Comparison of ENCODE assay signal across 1 cellular context in the genomic region with DNA sequence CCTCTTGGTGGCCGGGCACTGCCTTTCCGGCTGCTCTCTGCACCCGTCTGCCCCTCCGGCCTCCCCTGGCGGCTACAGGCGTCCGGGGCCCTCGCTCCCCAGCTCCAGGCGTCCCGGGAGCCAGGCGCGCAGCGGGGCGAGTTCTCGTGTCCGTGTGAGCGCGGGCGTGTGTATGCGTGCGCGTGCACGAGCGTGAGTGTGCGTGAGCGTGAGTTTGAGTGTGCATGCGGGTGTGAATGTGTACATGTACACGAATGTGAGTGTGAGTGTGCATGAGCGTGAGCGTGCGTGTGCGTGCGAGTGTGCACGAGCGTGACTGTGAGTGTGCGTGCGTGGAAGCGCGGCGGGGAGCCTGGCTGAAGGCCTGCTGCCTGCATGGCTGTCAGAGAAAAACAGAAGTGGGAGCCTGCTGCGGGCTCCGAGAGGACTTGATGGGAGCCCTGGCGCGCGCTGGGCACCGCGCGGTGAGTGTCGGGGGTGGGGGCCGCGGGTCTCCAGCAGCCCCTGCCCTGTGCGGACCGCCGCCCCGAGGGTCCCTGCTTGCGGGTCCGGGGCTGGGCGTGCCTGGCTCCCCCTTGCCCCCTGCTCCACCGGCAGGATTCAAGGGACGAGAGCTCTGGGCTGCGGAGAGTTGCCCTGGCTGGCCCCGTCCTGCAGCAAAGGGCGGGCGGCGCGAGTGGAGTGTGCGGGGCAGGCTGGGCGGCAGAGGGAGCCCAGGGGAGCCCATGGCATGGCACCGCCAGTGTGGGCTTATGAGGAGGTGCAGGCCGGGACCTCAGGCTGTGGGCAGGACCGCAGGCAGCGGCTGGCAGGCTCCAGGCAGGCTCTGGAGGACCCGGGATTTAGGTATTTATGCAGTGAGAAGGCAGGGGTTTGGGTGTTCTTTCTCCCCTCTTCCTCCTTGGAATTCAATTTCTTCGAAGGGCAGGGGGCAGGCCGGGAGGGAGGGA.
A peak's percentile ranks its signal among the peaks of the same experiment; 100 is the strongest.
TF ChIP-seq lines count a peak whose summit lies in the region.

No MANE protein-coding gene starts in this region.

TF ChIP-seq in K562, 482 proteins besides CTCF, POLR2A, EP300 and RAD21:
- TF ChIP-seq TAF1 (IDR thresholded peaks at IDR 0.05; ENCODE audit: control insufficient read depth, extremely low read depth, insufficient read depth, low read length, severe bottlenecking) (no peak), CTBP1 (IDR thresholded peaks at IDR 0.05; ENCODE audit: borderline replicate concordance) (no peak), MAZ (CRISPR knock-in tag; conservative IDR thresholded peaks at IDR 0.05 in 1 of 2, IDR thresholded peaks at IDR 0.05 in 1 of 2) (no peak), PHTF2 (CRISPR knock-in tag; IDR thresholded peaks at IDR 0.05) (no peak), MYNN (IDR thresholded peaks at IDR 0.05) (peak; percentile 86), MYNN (CRISPR knock-in tag; IDR thresholded peaks at IDR 0.05) (no peak), MAFG (tag; conservative IDR thresholded peaks at IDR 0.05) (no peak), ZNF668 (CRISPR knock-in tag; IDR thresholded peaks at IDR 0.05) (no peak)
- TF ChIP-seq, protein P1, sequence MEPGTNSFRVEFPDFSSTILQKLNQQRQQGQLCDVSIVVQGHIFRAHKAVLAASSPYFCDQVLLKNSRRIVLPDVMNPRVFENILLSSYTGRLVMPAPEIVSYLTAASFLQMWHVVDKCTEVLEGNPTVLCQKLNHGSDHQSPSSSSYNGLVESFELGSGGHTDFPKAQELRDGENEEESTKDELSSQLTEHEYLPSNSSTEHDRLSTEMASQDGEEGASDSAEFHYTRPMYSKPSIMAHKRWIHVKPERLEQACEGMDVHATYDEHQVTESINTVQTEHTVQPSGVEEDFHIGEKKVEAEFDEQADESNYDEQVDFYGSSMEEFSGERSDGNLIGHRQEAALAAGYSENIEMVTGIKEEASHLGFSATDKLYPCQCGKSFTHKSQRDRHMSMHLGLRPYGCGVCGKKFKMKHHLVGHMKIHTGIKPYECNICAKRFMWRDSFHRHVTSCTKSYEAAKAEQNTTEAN (CRISPR knock-in tag; IDR thresholded peaks at IDR 0.05): peak; percentile 98
- TF ChIP-seq, protein P2, sequence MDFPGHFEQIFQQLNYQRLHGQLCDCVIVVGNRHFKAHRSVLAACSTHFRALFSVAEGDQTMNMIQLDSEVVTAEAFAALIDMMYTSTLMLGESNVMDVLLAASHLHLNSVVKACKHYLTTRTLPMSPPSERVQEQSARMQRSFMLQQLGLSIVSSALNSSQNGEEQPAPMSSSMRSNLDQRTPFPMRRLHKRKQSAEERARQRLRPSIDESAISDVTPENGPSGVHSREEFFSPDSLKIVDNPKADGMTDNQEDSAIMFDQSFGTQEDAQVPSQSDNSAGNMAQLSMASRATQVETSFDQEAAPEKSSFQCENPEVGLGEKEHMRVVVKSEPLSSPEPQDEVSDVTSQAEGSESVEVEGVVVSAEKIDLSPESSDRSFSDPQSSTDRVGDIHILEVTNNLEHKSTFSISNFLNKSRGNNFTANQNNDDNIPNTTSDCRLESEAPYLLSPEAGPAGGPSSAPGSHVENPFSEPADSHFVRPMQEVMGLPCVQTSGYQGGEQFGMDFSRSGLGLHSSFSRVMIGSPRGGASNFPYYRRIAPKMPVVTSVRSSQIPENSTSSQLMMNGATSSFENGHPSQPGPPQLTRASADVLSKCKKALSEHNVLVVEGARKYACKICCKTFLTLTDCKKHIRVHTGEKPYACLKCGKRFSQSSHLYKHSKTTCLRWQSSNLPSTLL (IDR thresholded peaks at IDR 0.05): no peak
- TF ChIP-seq, protein P3, sequence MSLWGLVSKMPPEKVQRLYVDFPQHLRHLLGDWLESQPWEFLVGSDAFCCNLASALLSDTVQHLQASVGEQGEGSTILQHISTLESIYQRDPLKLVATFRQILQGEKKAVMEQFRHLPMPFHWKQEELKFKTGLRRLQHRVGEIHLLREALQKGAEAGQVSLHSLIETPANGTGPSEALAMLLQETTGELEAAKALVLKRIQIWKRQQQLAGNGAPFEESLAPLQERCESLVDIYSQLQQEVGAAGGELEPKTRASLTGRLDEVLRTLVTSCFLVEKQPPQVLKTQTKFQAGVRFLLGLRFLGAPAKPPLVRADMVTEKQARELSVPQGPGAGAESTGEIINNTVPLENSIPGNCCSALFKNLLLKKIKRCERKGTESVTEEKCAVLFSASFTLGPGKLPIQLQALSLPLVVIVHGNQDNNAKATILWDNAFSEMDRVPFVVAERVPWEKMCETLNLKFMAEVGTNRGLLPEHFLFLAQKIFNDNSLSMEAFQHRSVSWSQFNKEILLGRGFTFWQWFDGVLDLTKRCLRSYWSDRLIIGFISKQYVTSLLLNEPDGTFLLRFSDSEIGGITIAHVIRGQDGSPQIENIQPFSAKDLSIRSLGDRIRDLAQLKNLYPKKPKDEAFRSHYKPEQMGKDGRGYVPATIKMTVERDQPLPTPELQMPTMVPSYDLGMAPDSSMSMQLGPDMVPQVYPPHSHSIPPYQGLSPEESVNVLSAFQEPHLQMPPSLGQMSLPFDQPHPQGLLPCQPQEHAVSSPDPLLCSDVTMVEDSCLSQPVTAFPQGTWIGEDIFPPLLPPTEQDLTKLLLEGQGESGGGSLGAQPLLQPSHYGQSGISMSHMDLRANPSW (CRISPR knock-in tag; IDR thresholded peaks at IDR 0.05): no peak
